ENCODE assay signal across 10 cellular contexts in the genomic region with DNA sequence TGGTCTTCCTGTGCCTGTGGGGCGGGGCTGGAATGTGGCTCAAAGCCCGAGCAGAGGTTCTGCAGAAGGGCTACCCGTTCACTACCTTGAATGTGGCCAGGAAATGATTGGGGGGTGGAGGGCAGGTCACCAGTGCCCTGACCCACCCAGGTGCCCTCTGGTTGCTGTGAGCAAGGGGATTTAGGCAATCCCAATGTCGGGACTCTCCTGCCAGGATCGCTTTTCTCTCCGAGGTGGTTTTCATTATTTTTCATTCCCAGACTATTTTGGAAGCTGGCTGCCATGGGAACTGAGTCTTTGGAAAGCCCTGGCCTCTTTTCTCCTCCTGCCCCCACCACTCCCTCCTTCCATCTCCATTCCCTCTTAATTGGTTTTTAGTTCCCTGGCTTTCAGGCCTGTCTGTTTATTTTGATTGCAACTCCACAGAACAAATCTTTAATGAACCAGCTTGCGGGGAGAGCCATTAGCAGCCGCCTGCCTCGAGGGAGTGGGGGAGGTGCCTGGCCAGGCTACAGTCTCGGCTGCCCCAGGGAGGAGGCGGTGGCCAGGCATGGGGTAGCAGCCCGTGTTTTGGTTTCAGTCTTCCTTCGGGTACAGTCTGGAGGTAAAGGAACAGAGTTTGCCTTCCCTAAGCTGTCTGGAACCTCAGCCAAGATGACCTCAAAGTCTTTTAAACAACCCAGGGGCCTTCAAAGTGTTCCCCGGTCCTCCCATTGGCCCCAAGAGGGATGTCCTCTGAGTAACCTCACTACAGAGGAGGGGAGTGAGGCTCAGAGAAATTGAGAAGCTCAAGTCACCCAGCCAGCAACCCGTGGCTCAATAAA.
DNase-seq lines count a peak whose midpoint lies in the region; ATAC-seq, FAIRE-seq and TF ChIP-seq lines count a peak whose summit lies in the region.
"Had no signal": no experiment of that assay in that cellular context is flagged by ENCODE, and none has a peak within 500 bp of the region (broad histone marks: within the 10 kb centered on the region; RNA-seq: fewer than 3 reads in every experiment).

No MANE protein-coding gene starts in this region.

- H3K79me2 ChIP-seq in GM12878 (ENCODE audit: control insufficient read depth, insufficient read depth, low read length) = no peaks in the 10 kb centered on the region

- no peak overlapping the region for H3K4me2 ChIP-seq in GM12878 (ENCODE audit: control insufficient read depth, insufficient read depth)

- TF ChIP-seq RAD21 in GM12878 (IDR thresholded peaks at IDR 0.05; ENCODE audit: insufficient read depth, low read depth, low read length) = no peak

- in situ Hi-C loops in GM12878 (cut with MboI) = no loop called here

- DNase-seq in NCI-H1694 (lab: John Stamatoyannopoulos, UW) (peak; percentile 20), NCI-H1694 treated with DMSO at 0.1 percent for 48 hours (lab: John Stamatoyannopoulos, UW) (no peak), GM12878 (ENCODE audit: low read depth, low spot score) (no peak), kidney tubule cell (ENCODE audit: low spot score) (peak; percentile 50), suprapubic skin (ENCODE audit: low spot score in 2 of 2) (peak; percentile 79 to 82), GDM1 (lab: John Stamatoyannopoulos, UW) (no peak), SHP77 (lab: John Stamatoyannopoulos, UW) (no peak)
- DNase-seq in effector CD8-positive, alpha-beta T cell (lab: John Stamatoyannopoulos, UW) = no peak

- SMC1A ChIA-PET in GM12878 (lab: Charles Lee; ENCODE audit: uncharacterized antibody, unreplicated experiment) = interaction anchor here (0.5 to 1.2 kb wide), 2 partner anchors 46 to 262 kb away, joined by 3 to 6 read pairs; no protein-coding TSS in a partner anchor

- TF ChIP-seq EP300 in GM12878 (IDR thresholded peaks at IDR 0.05; ENCODE audit: borderline replicate concordance in 1 of 2, control insufficient read depth in 1 of 2, low read depth in 2 of 2, low read length in 2 of 2) (no peak), suprapubic skin (IDR thresholded peaks at IDR 0.05) (no peak)

- intact Hi-C loops in GM12878 (cut with micrococcal nuclease; ENCODE audit: unreplicated experiment) = no loop called here

- no peak for TF ChIP-seq CTCF in GM12878 (IDR thresholded peaks at IDR 0.05 in 2 of 3, conservative IDR thresholded peaks at IDR 0.05 in 1 of 3; ENCODE audit: control insufficient read depth in 2 of 3, extremely low read depth in 1 of 3, insufficient read depth in 1 of 3, low read depth in 3 of 3, low read length in 3 of 3)
- TF ChIP-seq CTCF in suprapubic skin (IDR thresholded peaks at IDR 0.05) = no peak

- CTCF ChIA-PET in GM12878 (lab: Yijun Ruan, JAX) = interaction anchor here (1.0 to 1.3 kb wide), 2 partner anchors 16 to 17 kb away, joined by 3 read pairs; no protein-coding TSS in a partner anchor

- no peak overlapping the region for H3K27ac ChIP-seq in GM12878 (ENCODE audit: control insufficient read depth, insufficient read depth)
- peak overlapping the region; percentile 81 for H3K27ac ChIP-seq in suprapubic skin

- H2AFZ ChIP-seq in GM12878 (ENCODE audit: control insufficient read depth, low read depth, low read length) = peak overlapping the region; percentile 42

- no peaks in the 10 kb centered on the region for H4K20me1 ChIP-seq in GM12878 (ENCODE audit: control insufficient read depth, insufficient read depth)

- 50% methylated on average over 15 of the region's 15 CpGs for WGBS in GM12878 (ENCODE audit: insufficient coverage, insufficient replicate concordance, low lambda C conversion rate, missing lambda C conversion rate)
- WGBS in suprapubic skin = 3% methylated on average over 15 of the region's 15 CpGs

- H3K9ac ChIP-seq in GM12878 (ENCODE audit: control insufficient read depth, insufficient read depth, low read length) = no peak overlapping the region

- POLR2A ChIA-PET in GM12878 (lab: Charles Lee) = no interaction called here

- peak; percentile 71 for ATAC-seq in GM12878

- TF ChIP-seq POLR2A in GM12878 (IDR thresholded peaks at IDR 0.05; ENCODE audit: low read depth, low read length) (no peak), suprapubic skin (IDR thresholded peaks at IDR 0.05) (peak in 1 of 2 donors; percentile 7)

- H3K9me3 ChIP-seq in GM12878 (replicated peaks; ENCODE audit: control insufficient read depth, insufficient read depth, low read length) (no peaks in the 10 kb centered on the region), suprapubic skin (no peaks in the 10 kb centered on the region)

- no TSS peak for BruUV-seq in GM12878 (replicated peaks; lab: Mats Ljungman, UMichigan)

- H3K4me1 ChIP-seq in GM12878 (ENCODE audit: control insufficient read depth, insufficient read depth, low read length) = peaks cover 32% of the 10 kb centered on the region
- H3K4me1 ChIP-seq in suprapubic skin = peaks cover 53% of the 10 kb centered on the region

- no peaks in the 10 kb centered on the region for H3K27me3 ChIP-seq in GM12878 (replicated peaks in 1 of 2; ENCODE audit: control insufficient read depth in 2 of 2, insufficient read depth in 2 of 2, low read length in 1 of 2)
- no peaks in the 10 kb centered on the region for H3K27me3 ChIP-seq in suprapubic skin

- no peak for FAIRE-seq in GM12878 (lab: Jason Lieb, UNC)
- FAIRE-seq: A204.1, islet of Langerhans had no signal

- RAD21 ChIA-PET in GM12878 (lab: Charles Lee; ENCODE audit: unreplicated experiment) = interaction anchor here (1.1 to 1.6 kb wide), 2 partner anchors 14 to 29 kb away, joined by 3 read pairs; no protein-coding TSS in a partner anchor

- H3K4me3 ChIP-seq in GM12878 (no peak overlapping the region), suprapubic skin (no peak overlapping the region)

- H3K36me3 ChIP-seq in GM12878 (ENCODE audit: control insufficient read depth in 2 of 2, insufficient read depth in 2 of 2, low read length in 1 of 2) = no peaks in the 10 kb centered on the region
- no peaks in the 10 kb centered on the region for H3K36me3 ChIP-seq in suprapubic skin

TF ChIP-seq in GM12878, 131 proteins besides CTCF, POLR2A, EP300 and RAD21:
- TF ChIP-seq, protein P1, sequence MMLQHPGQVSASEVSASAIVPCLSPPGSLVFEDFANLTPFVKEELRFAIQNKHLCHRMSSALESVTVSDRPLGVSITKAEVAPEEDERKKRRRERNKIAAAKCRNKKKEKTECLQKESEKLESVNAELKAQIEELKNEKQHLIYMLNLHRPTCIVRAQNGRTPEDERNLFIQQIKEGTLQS (IDR thresholded peaks at IDR 0.05; ENCODE audit: borderline replicate concordance, extremely low read depth, low read depth, low read length) = no peak

Comparison
In these comparisons a context has a peak if more than half of its experiments do, and no peak if none do; other contexts are left out.
1. DNase-seq: peak in NCI-H1694 (single experiment), kidney tubule cell (single experiment) and suprapubic skin (2 of 2); none in NCI-H1694 treated with DMSO at 0.1 percent for 48 hours (single experiment), GM12878 (single experiment), GDM1 (single experiment), effector CD8-positive, alpha-beta T cell (single experiment) and SHP77 (0 of 2).